13 cellular contexts compared by ENCODE assay signal in the genomic region with DNA sequence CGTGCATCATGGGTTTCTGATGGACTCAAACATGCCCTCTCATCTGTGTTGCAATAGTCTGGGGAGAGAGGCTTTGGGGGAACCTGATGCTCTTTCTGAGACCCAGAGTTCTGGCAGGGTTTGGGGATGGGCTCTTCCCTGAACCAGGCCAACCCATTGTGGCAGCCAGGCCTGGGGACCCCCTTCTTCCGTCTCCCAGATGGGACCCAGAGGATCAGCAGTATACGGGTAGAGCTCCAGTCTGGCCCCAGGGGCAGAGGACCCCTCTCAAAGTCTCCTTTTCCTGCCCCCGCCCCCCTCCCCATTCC.
DNase-seq lines count a peak whose midpoint lies in the region; ATAC-seq lines count a peak whose summit lies in the region.
"Had no signal": no experiment of that assay in that cellular context is flagged by ENCODE, and none has a peak within 500 bp of the region (broad histone marks: within the 10 kb centered on the region; RNA-seq: fewer than 3 reads in every experiment).

No MANE protein-coding gene starts in this region.

- ATAC-seq in stimulated activated naive CD8-positive, alpha-beta T cell treated with anti-CD3 and anti-CD28 coated beads, Interleukin-15, amount 100 ng/mL, for 72 hours = peak; percentile 18
- no peak for ATAC-seq in stimulated activated naive CD8-positive, alpha-beta T cell treated with anti-CD3 and anti-CD28 coated beads, Interleukin-15, Interleukin-2, amounts not matched to agents 100 U/mL and 50 U/mL, for 24 hours
- no peak for ATAC-seq in HG03159 (IDR thresholded peaks at IDR 0.05; ENCODE audit: unreplicated experiment)
- ATAC-seq: CD8-positive, alpha-beta T cell had no signal

- no peak overlapping the region for H3K27ac Mint-ChIP-seq in stimulated activated naive CD8-positive, alpha-beta T cell treated with anti-CD3 and anti-CD28 coated beads, Interleukin-15, amount 100 ng/mL, for 72 hours
- H3K27ac Mint-ChIP-seq: CD14-positive monocyte; CD8-positive, alpha-beta T cell had no signal

- peaks cover 36% of the 10 kb centered on the region for H3K27me3 Mint-ChIP-seq in stimulated activated naive CD8-positive, alpha-beta T cell treated with anti-CD3 and anti-CD28 coated beads, Interleukin-15, amount 100 ng/mL, for 72 hours

- no peaks in the 10 kb centered on the region for H3K9me3 Mint-ChIP-seq in stimulated activated naive CD8-positive, alpha-beta T cell treated with anti-CD3 and anti-CD28 coated beads, Interleukin-15, amount 100 ng/mL, for 72 hours
- H3K9me3 Mint-ChIP-seq: CD8-positive, alpha-beta T cell had no signal

- peaks cover 4% of the 10 kb centered on the region for H3K4me1 Mint-ChIP-seq in stimulated activated naive CD8-positive, alpha-beta T cell treated with anti-CD3 and anti-CD28 coated beads, Interleukin-15, amount 100 ng/mL, for 72 hours
- H3K4me1 Mint-ChIP-seq: CD14-positive monocyte had no signal

- DNase-seq in stimulated activated naive CD8-positive, alpha-beta T cell treated with anti-CD3 and anti-CD28 coated beads, Interleukin-15, amount 100 ng/mL, for 72 hours = no peak
- DNase-seq in stimulated activated naive CD8-positive, alpha-beta T cell treated with anti-CD3 and anti-CD28 coated beads, Interleukin-15, Interleukin-2, amounts not matched to agents 100 U/mL and 50 U/mL, for 24 hours = no peak
- peak; percentile 38 for DNase-seq in ecto neural progenitor cell (ENCODE audit: low spot score)
- peak; percentile 1 for DNase-seq in stimulated activated CD8-positive, alpha-beta memory T cell treated with anti-CD3 and anti-CD28 coated beads, Interleukin-4, amount 100 ng/mL, for 48 hours
- DNase-seq in HCEC 1CT = no peak
- DNase-seq in dedifferentiated amniotic fluid mesenchymal stem cell (ENCODE audit: extremely low spot score) = no peak
- DNase-seq: COR-L47, DND-41, GDM1, GOT3 had no signal

- no peak overlapping the region for H3K4me3 Mint-ChIP-seq in stimulated activated naive CD8-positive, alpha-beta T cell treated with anti-CD3 and anti-CD28 coated beads, Interleukin-15, amount 100 ng/mL, for 72 hours
- H3K4me3 Mint-ChIP-seq: CD14-positive monocyte; CD8-positive, alpha-beta T cell had no signal

Comparison
In these comparisons a context has a peak if more than half of its experiments do, and no peak if none do; other contexts are left out.
1. DNase-seq: peak in ecto neural progenitor cell (single experiment) and stimulated activated CD8-positive, alpha-beta memory T cell treated with anti-CD3 and anti-CD28 coated beads, Interleukin-4, amount 100 ng/mL, for 48 hours (single experiment); none in stimulated activated naive CD8-positive, alpha-beta T cell treated with anti-CD3 and anti-CD28 coated beads, Interleukin-15, amount 100 ng/mL, for 72 hours (0 of 2), stimulated activated naive CD8-positive, alpha-beta T cell treated with anti-CD3 and anti-CD28 coated beads, Interleukin-15, Interleukin-2, amounts not matched to agents 100 U/mL and 50 U/mL, for 24 hours (single experiment), HCEC 1CT (single experiment) and dedifferentiated amniotic fluid mesenchymal stem cell (single experiment).